ENCODE assay signal across 29 cellular contexts in the genomic region with DNA sequence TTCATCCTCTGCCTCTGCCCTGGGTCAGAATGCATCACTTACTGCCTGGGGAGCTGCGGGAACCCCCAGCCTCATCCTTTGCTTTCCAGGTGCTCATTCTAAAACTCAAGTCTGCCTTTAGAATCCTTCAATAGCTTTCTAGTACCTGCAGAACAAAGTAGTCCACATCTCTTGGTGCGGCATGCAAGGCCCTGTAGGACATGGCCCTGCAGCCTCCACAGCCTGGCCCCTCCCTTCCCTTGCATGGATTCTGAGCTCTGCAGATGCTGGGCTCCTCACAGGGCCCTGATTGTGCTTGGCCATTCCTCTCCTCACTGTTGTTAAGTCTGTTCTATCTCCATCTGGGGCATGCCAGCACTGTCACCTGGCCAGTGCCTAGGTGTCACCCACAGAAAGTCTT.
"Had no signal": no experiment of that assay in that cellular context is flagged by ENCODE, and none has a peak within 500 bp of the region (broad histone marks: within the 10 kb centered on the region; RNA-seq: fewer than 3 reads in every experiment).

No MANE protein-coding gene starts in this region.

- H3K4me1 ChIP-seq: left lung, pancreas, prostate gland, suprapubic skin, tibial artery, uterus had no signal

- H3K36me3 ChIP-seq: left lung, pancreas, prostate gland, suprapubic skin, thoracic aorta, tibial artery, uterus had no signal

- H3K9me3 ChIP-seq: left lung, pancreas, prostate gland, suprapubic skin, thoracic aorta, tibial artery, uterus had no signal

- FAIRE-seq: islet of Langerhans, kidney had no signal

- DNase-seq: hippocampal formation; kidney; left colon; left lung; mesendoderm; naive thymus-derived CD4-positive, alpha-beta T cell; nucleus accumbens; pancreas; posterior cingulate gyrus; retina; right cardiac atrium; stimulated activated CD4-positive, alpha-beta T cell treated with anti-CD3 and anti-CD28 coated beads, Interleukin-12 subunit alpha, Interleukin-12 subunit beta, amount 100 ng/mL, for 4 hours; stimulated activated CD4-positive, alpha-beta T cell treated with anti-CD3 and anti-CD28 coated beads, Interleukin-15, amount 100 ng/mL, for 24 hours; stimulated activated CD4-positive, alpha-beta T cell treated with anti-CD3 and anti-CD28 coated beads, Interleukin-2, amount 100 ng/mL, for 24 hours; stimulated activated CD4-positive, alpha-beta T cell treated with anti-CD3 and anti-CD28 coated beads, Interleukin-4, amount 100 ng/mL, for 1 hour; stimulated activated naive CD4-positive, alpha-beta T cell; tibial artery; trophoblast cell; uterus had no signal

- H3K27ac Mint-ChIP-seq: mesothelial cell of epicardium; naive thymus-derived CD4-positive, alpha-beta T cell; natural killer cell treated with Interleukin-12 subunit alpha and Interleukin-12 subunit beta and Interleukin-15 and Interleukin-18, amount 100 ng/mL, for 72 hours; stimulated activated naive CD8-positive, alpha-beta T cell treated with anti-CD3 and anti-CD28 coated beads, Interleukin-15, Interleukin-2, amounts not matched to agents 100 ng/mL and 50 ng/mL, for 24 hours had no signal

- H3K9me3 Mint-ChIP-seq: mesothelial cell of epicardium; stimulated activated naive CD8-positive, alpha-beta T cell treated with anti-CD3 and anti-CD28 coated beads, Interleukin-15, Interleukin-2, amounts not matched to agents 100 ng/mL and 50 ng/mL, for 24 hours had no signal

- H3K4me1 Mint-ChIP-seq: naive thymus-derived CD4-positive, alpha-beta T cell had no signal

- H3K4me3 ChIP-seq: left lung, lung, pancreas, prostate gland, skin epidermis, suprapubic skin, thoracic aorta, tibial artery, uterus had no signal

- H3K27me3 Mint-ChIP-seq: stimulated activated naive CD8-positive, alpha-beta T cell treated with anti-CD3 and anti-CD28 coated beads, Interleukin-15, Interleukin-2, amounts not matched to agents 100 ng/mL and 50 ng/mL, for 24 hours had no signal

- H3K36me3 Mint-ChIP-seq: mesothelial cell of epicardium; natural killer cell treated with Interleukin-12 subunit alpha and Interleukin-12 subunit beta and Interleukin-15 and Interleukin-18, amount 100 ng/mL, for 72 hours had no signal

- H3K27ac ChIP-seq: left lung, pancreas, prostate gland, skin epidermis, suprapubic skin, thoracic aorta, tibial artery, uterus had no signal

- ATAC-seq: left colon; left lung; naive thymus-derived CD4-positive, alpha-beta T cell; pancreas; right cardiac atrium; sciatic nerve had no signal

- H3K27me3 ChIP-seq: left lung, pancreas, suprapubic skin, tibial artery, uterus had no signal

- H3K4me3 Mint-ChIP-seq: mesothelial cell of epicardium; naive thymus-derived CD4-positive, alpha-beta T cell; natural killer cell treated with Interleukin-12 subunit alpha and Interleukin-12 subunit beta and Interleukin-15 and Interleukin-18, amount 100 ng/mL, for 72 hours; stimulated activated naive CD8-positive, alpha-beta T cell treated with anti-CD3 and anti-CD28 coated beads, Interleukin-15, Interleukin-2, amounts not matched to agents 100 ng/mL and 50 ng/mL, for 24 hours had no signal
